Comparison of ENCODE assay signal across 20 cellular contexts in the genomic region with DNA sequence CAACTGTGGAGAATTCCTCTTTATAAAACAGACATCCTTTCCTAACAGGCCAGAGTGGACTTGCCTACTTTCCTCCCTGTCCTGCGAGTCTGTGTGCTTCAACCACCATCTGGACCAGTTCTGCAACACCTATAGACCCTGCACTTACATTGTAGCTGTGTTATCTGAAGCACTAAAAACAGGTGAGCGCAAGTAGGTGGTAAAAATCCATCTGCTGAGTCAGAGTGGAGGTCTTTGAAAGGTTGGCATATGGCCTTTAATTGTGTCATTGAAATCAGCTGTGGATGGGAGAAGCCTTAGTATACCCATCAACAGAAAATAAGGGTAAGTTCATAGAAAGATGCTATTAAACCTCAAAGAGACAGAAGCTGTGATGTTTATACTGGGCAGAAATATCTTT. TPM values are rescaled to one million over a fixed set of nuclear protein-coding genes. Genes with fewer than 3 reads are reported as not detected.
DNase-seq lines count a peak whose midpoint lies in the region; ATAC-seq and TF ChIP-seq lines count a peak whose summit lies in the region.
"Had no signal": no experiment of that assay in that cellular context is flagged by ENCODE, and none has a peak within 500 bp of the region (broad histone marks: within the 10 kb centered on the region; RNA-seq: fewer than 3 reads in every experiment).

No MANE protein-coding gene starts in this region.

- no peaks in the 10 kb centered on the region for H3K36me3 Mint-ChIP-seq in progenitor cell of endocrine pancreas (ENCODE audit: insufficient read depth)
- no peaks in the 10 kb centered on the region for H3K36me3 Mint-ChIP-seq in activated T-cell treated with anti-CD3 and anti-CD28 coated beads, Interleukin-2, amount 50 U/mL, for 4 hours (ENCODE audit: insufficient read depth)
- H3K36me3 Mint-ChIP-seq: CD14-positive monocyte, IgD-negative memory B cell had no signal

- H3K4me3 Mint-ChIP-seq in progenitor cell of endocrine pancreas (ENCODE audit: low read depth): no peak overlapping the region
- H3K4me3 Mint-ChIP-seq in activated T-cell treated with anti-CD3 and anti-CD28 coated beads, Interleukin-2, amount 50 U/mL, for 4 hours: no peak overlapping the region
- H3K4me3 Mint-ChIP-seq: CD14-positive monocyte, IgD-negative memory B cell had no signal

- peak overlapping the region; percentile 71 for H3K27ac Mint-ChIP-seq in progenitor cell of endocrine pancreas
- H3K27ac Mint-ChIP-seq: CD14-positive monocyte, IgD-negative memory B cell had no signal

- TF ChIP-seq CTCF in dorsolateral prefrontal cortex (IDR thresholded peaks at IDR 0.05 in 54 of 56, conservative IDR thresholded peaks at IDR 0.05 in 2 of 56; ENCODE audit: low read depth in 1 of 56, partially characterized antibody in 56 of 56) (no peak), progenitor cell of endocrine pancreas (IDR thresholded peaks at IDR 0.05; ENCODE audit: unreplicated experiment) (no peak)

- no peaks in the 10 kb centered on the region for H3K27me3 ChIP-seq in dorsolateral prefrontal cortex

- H3K9me3 Mint-ChIP-seq in progenitor cell of endocrine pancreas (ENCODE audit: low read depth): no peaks in the 10 kb centered on the region
- no peaks in the 10 kb centered on the region for H3K9me3 Mint-ChIP-seq in activated T-cell treated with anti-CD3 and anti-CD28 coated beads, Interleukin-2, amount 50 U/mL, for 4 hours

- intact Hi-C loops in dorsolateral prefrontal cortex (cut with DNase I): loop anchor here in 1 of 2 donors (2.0 kb wide), 1 partner anchor 21 kb away; no protein-coding TSS in a partner anchor

- peak; percentile 24 for DNase-seq in NCI-H146 treated with DMSO at 0.1 percent for 48 hours (lab: John Stamatoyannopoulos, UW; ENCODE audit: unreplicated experiment)
- peak; percentile 10 for DNase-seq in NCI-H748 treated with DMSO at 0.1 percent for 48 hours (lab: John Stamatoyannopoulos, UW)
- DNase-seq in dorsolateral prefrontal cortex: no peak
- no peak for DNase-seq in progenitor cell of endocrine pancreas (ENCODE audit: low spot score, unreplicated experiment)
- DNase-seq in activated effector memory CD4-positive, alpha-beta T cell treated with Interleukin-2 at 50 U/mL for 16 hours: no peak
- DNase-seq in activated naive CD4-positive, alpha-beta T cell treated with anti-CD3 and anti-CD28 coated beads, Interleukin-2, amount 50 U/mL, for 16 hours: no peak
- no peak for DNase-seq in activated T-cell treated with anti-CD3 and anti-CD28 coated beads, Interleukin-2, amount 50 U/mL, for 4 hours
- DNase-seq: ACHN, AML-193, COR-L47, GF-D8, Kasumi-1, NCI-H1105, NCI-H187, NCI-H446 treated with DMSO at 0.1 percent for 48 hours, SHP77 had no signal

- ATAC-seq in activated T-cell treated with anti-CD3 and anti-CD28 coated beads, Interleukin-2, amount 50 U/mL, for 4 hours: no peak
- ATAC-seq: HCT116 had no signal

- H3K27me3 Mint-ChIP-seq in progenitor cell of endocrine pancreas: peaks cover 9% of the 10 kb centered on the region
- H3K27me3 Mint-ChIP-seq in activated T-cell treated with anti-CD3 and anti-CD28 coated beads, Interleukin-2, amount 50 U/mL, for 4 hours (ENCODE audit: low read depth): peaks cover 5% of the 10 kb centered on the region

- H3K4me3 ChIP-seq in dorsolateral prefrontal cortex: peak overlapping the region in 16 of 59 donors; percentile 1 to 45 (median 16)

- peak overlapping the region; percentile 77 to 99 (median 96) for H3K27ac ChIP-seq in dorsolateral prefrontal cortex

- H3K4me1 Mint-ChIP-seq in progenitor cell of endocrine pancreas (ENCODE audit: low read depth): peaks cover 13% of the 10 kb centered on the region
- H3K4me1 Mint-ChIP-seq in activated T-cell treated with anti-CD3 and anti-CD28 coated beads, Interleukin-2, amount 50 U/mL, for 4 hours (ENCODE audit: low read depth): no peaks in the 10 kb centered on the region
- H3K4me1 Mint-ChIP-seq: CD14-positive monocyte, IgD-negative memory B cell had no signal

RNA-seq across cellular contexts. Expression of gene NALCN, which starts 7.6 kb away (rescaled TPM):
- total RNA-seq in dorsolateral prefrontal cortex (100 to 1,000 TPM in 18 of 120 experiments, 10 to 100 TPM in 102; 73.7 to 113 (median 91.2) TPM), progenitor cell of endocrine pancreas (0.12 TPM in 1 of 2 replicates, not detected in the other)
- total RNA-seq in activated T-cell treated with anti-CD3 and anti-CD28 coated beads, Interleukin-2, amount 50 U/mL, for 4 hours: not detected
- total RNA-seq: Daoy had no signal

RNA-seq across cellular contexts. Expression of gene ITGBL1, which starts 28.6 kb away (rescaled TPM):
- 1 to 10 TPM in 82 of 120 experiments, under 1 TPM in 38; 0.22 to 5.3 (median 1.3) TPM for total RNA-seq in dorsolateral prefrontal cortex
- not detected in 2 replicates for total RNA-seq in progenitor cell of endocrine pancreas
- total RNA-seq in activated T-cell treated with anti-CD3 and anti-CD28 coated beads, Interleukin-2, amount 50 U/mL, for 4 hours: under 1 TPM in 1 of 3 donors, not detected in 2; 0.11 TPM

Comparison
In these comparisons a context has a peak if more than half of its experiments do, and no peak if none do; other contexts are left out.
1. DNase-seq: peak in NCI-H146 treated with DMSO at 0.1 percent for 48 hours (single experiment) and NCI-H748 treated with DMSO at 0.1 percent for 48 hours (single experiment); none in dorsolateral prefrontal cortex (0 of 10), progenitor cell of endocrine pancreas (single experiment), activated effector memory CD4-positive, alpha-beta T cell treated with Interleukin-2 at 50 U/mL for 16 hours (single experiment), activated naive CD4-positive, alpha-beta T cell treated with anti-CD3 and anti-CD28 coated beads, Interleukin-2, amount 50 U/mL, for 16 hours (single experiment) and activated T-cell treated with anti-CD3 and anti-CD28 coated beads, Interleukin-2, amount 50 U/mL, for 4 hours (single experiment).
2. RNA of gene NALCN, which starts 7.6 kb away (total RNA-seq): 73.7 to 113 TPM in dorsolateral prefrontal cortex; 0.12 TPM in progenitor cell of endocrine pancreas and not detected in activated T-cell treated with anti-CD3 and anti-CD28 coated beads, Interleukin-2, amount 50 U/mL, for 4 hours; every median in the first group is over 10 times any median in the second.